In the genomic region with DNA sequence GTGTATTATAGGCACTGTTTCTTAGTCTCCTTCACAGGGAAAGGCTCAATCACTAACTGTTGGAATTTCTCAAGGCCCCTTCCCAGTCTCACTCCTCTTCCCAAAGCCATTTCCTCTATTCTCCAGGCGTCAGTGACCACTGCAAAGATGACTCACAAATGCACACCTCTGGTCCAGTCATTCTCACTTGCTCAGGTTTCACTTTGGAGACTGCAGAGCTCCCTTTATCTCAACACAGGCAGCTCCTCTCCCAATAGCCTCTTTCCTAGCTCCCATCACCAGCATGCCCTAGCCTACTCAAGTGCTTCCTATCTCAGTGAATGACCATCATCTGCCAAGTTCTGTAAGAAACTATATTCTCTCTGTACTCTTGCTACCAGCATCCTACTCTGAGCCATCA, we compare ENCODE assay signal across 18 cellular contexts.
DNase-seq lines count a peak whose midpoint lies in the region; ATAC-seq, FAIRE-seq and TF ChIP-seq lines count a peak whose summit lies in the region.
"Had no signal": no experiment of that assay in that cellular context is flagged by ENCODE, and none has a peak within 500 bp of the region (broad histone marks: within the 10 kb centered on the region; RNA-seq: fewer than 3 reads in every experiment).

No MANE protein-coding gene starts in this region.

- TF ChIP-seq CTCF in RWPE1 (conservative IDR thresholded peaks at IDR 0.05; ENCODE audit: low read depth) (no peak), mammary epithelial cell (conservative IDR thresholded peaks at IDR 0.05 in 1 of 2, IDR thresholded peaks at IDR 0.05 in 1 of 2; ENCODE audit: extremely low read depth in 1 of 2, insufficient read depth in 1 of 2, low read depth in 1 of 2, low read length in 2 of 2) (no peak)

- no peak overlapping the region for H3K4me3 ChIP-seq in mammary epithelial cell (replicated peaks in 1 of 3; ENCODE audit: insufficient read depth in 1 of 3, low read depth in 2 of 3, low read length in 3 of 3)
- H3K4me3 ChIP-seq: K562, SK-N-MC had no signal

- H3K36me3 ChIP-seq in mammary epithelial cell (ENCODE audit: insufficient read depth, low read length) = no peaks in the 10 kb centered on the region

- H3K4me1 ChIP-seq in mammary epithelial cell (ENCODE audit: insufficient read depth, low read length) = peaks cover 34% of the 10 kb centered on the region
- H3K4me1 ChIP-seq: Caco-2 had no signal

- CTCF ChIA-PET in RWPE1 (lab: Yijun Ruan, JAX) = no interaction called here
- CTCF ChIA-PET in mammary epithelial cell (lab: Charles Lee; ENCODE audit: low non-redundant PET) = no interaction called here

- H3K27ac ChIP-seq in RWPE1 = no peak overlapping the region
- no peak overlapping the region for H3K27ac ChIP-seq in mammary epithelial cell (ENCODE audit: insufficient read depth, low read depth, low read length)
- H3K27ac ChIP-seq: HL-60, SK-N-MC had no signal

- H3K79me2 ChIP-seq in mammary epithelial cell (ENCODE audit: insufficient read depth, low read length) = no peaks in the 10 kb centered on the region

- no peaks in the 10 kb centered on the region for H4K20me1 ChIP-seq in mammary epithelial cell (ENCODE audit: insufficient read depth, low read length)

- POLR2A ChIA-PET in RWPE1 (lab: Yijun Ruan, JAX; ENCODE audit: low non-redundant PET) = no interaction called here

- DNase-seq in RWPE1 (ENCODE audit: low spot score) (peak; percentile 67), mammary epithelial cell (peak; percentile 91), islet precursor cell (peak; percentile 61), urothelium cell line (ENCODE audit: low spot score) (peak; percentile 62), HTR-8/SVneo (ENCODE audit: insufficient read length, low spot score) (no peak), KG1 (lab: John Stamatoyannopoulos, UW) (no peak)
- DNase-seq: Caco-2; CD4-positive, CD25-positive, alpha-beta regulatory T cell; DMS153; HCEC 1CT; NCI-H1436; NCI-H2081; NCI-H510A treated with DMSO at 0.1 percent for 48 hours had no signal

- BruUV-seq in mammary epithelial cell (replicated peaks; lab: Mats Ljungman, UMichigan) = no TSS peak

- no peaks in the 10 kb centered on the region for H3K9me3 ChIP-seq in mammary epithelial cell (replicated peaks; ENCODE audit: insufficient read depth, low read length)
- H3K9me3 ChIP-seq: Caco-2 had no signal

- 0% methylated on average over 1 of the region's 1 CpG for WGBS in mammary epithelial cell (ENCODE audit: low coverage, missing lambda C conversion rate)

- no peak for ATAC-seq in GM18520 (IDR thresholded peaks at IDR 0.05; ENCODE audit: unreplicated experiment)
- ATAC-seq: K562, Right ventricle myocardium inferior had no signal

- no peaks in the 10 kb centered on the region for H3K27me3 ChIP-seq in mammary epithelial cell (ENCODE audit: insufficient read depth, low read length)

- no peak overlapping the region for H2AFZ ChIP-seq in mammary epithelial cell (ENCODE audit: low read depth, low read length)

- intact Hi-C loops in mammary epithelial cell (cut with micrococcal nuclease) = no loop called here

- no peak for FAIRE-seq in urothelium cell line (lab: Jason Lieb, UNC)
- FAIRE-seq in HTR-8/SVneo (lab: Jason Lieb, UNC) = no peak
- FAIRE-seq: K562 had no signal

- dilution Hi-C loops in mammary epithelial cell (cut with HindIII; ENCODE audit: low sequenced_read_pairs) = no loop called here

- H3K9ac ChIP-seq in mammary epithelial cell (ENCODE audit: insufficient read depth, low read length) = no peak overlapping the region

- H3K4me2 ChIP-seq in mammary epithelial cell (ENCODE audit: insufficient read depth, low read depth, low read length) = no peak overlapping the region

- in situ Hi-C loops in mammary epithelial cell (cut with MboI; ENCODE audit: low sequenced_read_pairs in 2 of 2) = no loop called here

Comparison
In these comparisons a context has a peak if more than half of its experiments do, and no peak if none do; other contexts are left out.
1. DNase-seq: peak in RWPE1 (single experiment), mammary epithelial cell (single experiment), islet precursor cell (single experiment) and urothelium cell line (single experiment); none in HTR-8/SVneo (single experiment) and KG1 (single experiment).